17 cellular contexts compared by ENCODE assay signal in the genomic region with DNA sequence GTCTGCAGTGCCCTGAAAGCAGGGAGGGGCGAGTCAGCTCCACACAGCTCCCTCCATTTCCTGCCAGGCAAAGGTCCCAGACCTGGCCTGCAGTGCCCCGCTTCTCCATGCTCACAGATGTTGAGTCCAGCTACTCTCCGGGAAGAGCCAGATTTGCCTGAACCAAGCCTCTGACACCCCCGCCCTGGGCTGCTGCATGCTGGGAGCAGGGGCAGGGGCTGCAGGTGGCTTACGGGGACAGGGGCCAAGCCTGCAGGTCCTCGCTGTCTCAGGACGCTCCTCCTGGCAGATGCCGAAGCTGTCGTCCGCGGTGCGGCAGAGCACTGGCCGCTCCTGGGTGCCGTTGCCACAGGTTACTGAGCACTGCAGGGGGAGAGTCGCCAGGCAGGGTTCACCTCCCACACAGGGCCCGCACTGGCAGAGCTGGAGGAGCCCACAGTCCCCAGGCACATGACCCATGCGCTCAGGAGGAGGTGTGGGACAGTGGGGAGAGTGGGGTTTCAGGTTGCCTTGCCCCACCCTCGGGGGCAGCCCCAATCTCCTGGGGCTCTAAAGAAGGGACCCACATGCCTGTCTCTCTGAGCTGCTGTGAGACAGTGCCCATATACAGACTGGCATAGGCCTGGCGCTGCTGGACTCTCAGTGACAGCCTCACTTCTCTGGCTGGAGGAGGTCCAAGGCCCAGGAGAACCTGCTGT.
"Had no signal": no experiment of that assay in that cellular context is flagged by ENCODE, and none has a peak within 500 bp of the region (broad histone marks: within the 10 kb centered on the region; RNA-seq: fewer than 3 reads in every experiment).

No MANE protein-coding gene starts in this region.

- H3K27me3 ChIP-seq: adrenal gland, pancreas, sigmoid colon, upper lobe of right lung had no signal

- H3K9me3 ChIP-seq: adrenal gland, pancreas, sigmoid colon, thoracic aorta, upper lobe of right lung had no signal

- H3K4me3 Mint-ChIP-seq: neural crest cell; stimulated activated memory B cell treated with anti-CD40 and anti-IgM and Interleukin-4, amounts not matched to agents 10 μg/mL and 1 μg/mL and 100 μg/mL, for 72 hours; T-helper 17 cell had no signal

- H3K36me3 Mint-ChIP-seq: activated naive CD4-positive, alpha-beta T cell treated with anti-CD3 and anti-CD28 coated beads, Interleukin-2, amount 50 U/mL, for 72 hours; stimulated activated memory B cell treated with anti-CD40 and anti-IgM and Interleukin-4, amounts not matched to agents 10 μg/mL and 1 μg/mL and 100 μg/mL, for 72 hours had no signal

- H3K9me3 Mint-ChIP-seq: stimulated activated memory B cell treated with anti-CD40 and anti-IgM and Interleukin-4, amounts not matched to agents 10 μg/mL and 1 μg/mL and 100 μg/mL, for 72 hours had no signal

- H3K4me3 ChIP-seq: adrenal gland, pancreas, sigmoid colon, thoracic aorta, upper lobe of right lung had no signal

- H3K4me1 ChIP-seq: adrenal gland, pancreas, sigmoid colon, upper lobe of right lung had no signal

- H3K27me3 Mint-ChIP-seq: T-helper 17 cell had no signal

- DNase-seq: activated CD4-positive, alpha-beta T cell treated with anti-CD3 and anti-CD28 coated beads for 1 hour; activated CD4-positive, alpha-beta T cell treated with anti-CD3 and anti-CD28 coated beads, Interleukin-2, amount 50 U/mL, for 4 hours; activated T-cell treated with anti-CD3 and anti-CD28 coated beads, Interleukin-2, amount 50 U/mL, for 1 hour; foreskin fibroblast; left cardiac atrium; sigmoid colon; stimulated activated CD4-positive, alpha-beta T cell treated with anti-CD3 and anti-CD28 coated beads, Interleukin-4, amount 100 ng/mL, for 4 hours; T-helper 17 cell; WERI-Rb-1 had no signal

- H3K36me3 ChIP-seq: pancreas, sigmoid colon, thoracic aorta, upper lobe of right lung, WERI-Rb-1 had no signal

- H3K4me1 Mint-ChIP-seq: neural crest cell; stimulated activated memory B cell treated with anti-CD40 and anti-IgM and Interleukin-4, amounts not matched to agents 10 μg/mL and 1 μg/mL and 100 μg/mL, for 72 hours; T-helper 17 cell had no signal

- H3K27ac Mint-ChIP-seq: activated naive CD4-positive, alpha-beta T cell treated with anti-CD3 and anti-CD28 coated beads, Interleukin-2, amount 50 U/mL, for 72 hours; stimulated activated memory B cell treated with anti-CD40 and anti-IgM and Interleukin-4, amounts not matched to agents 10 μg/mL and 1 μg/mL and 100 μg/mL, for 72 hours; T-helper 17 cell had no signal

- H3K27ac ChIP-seq: adrenal gland, epithelial cell of prostate, pancreas, sigmoid colon, thoracic aorta, upper lobe of right lung, WERI-Rb-1 had no signal

- ATAC-seq: activated naive CD4-positive, alpha-beta T cell treated with anti-CD3 and anti-CD28 coated beads, Interleukin-2, amount 50 U/mL, for 72 hours; left cardiac atrium; pancreas; stimulated activated memory B cell treated with anti-CD40 and anti-IgM and Interleukin-4, amounts not matched to agents 10 μg/mL and 1 μg/mL and 100 μg/mL, for 72 hours; T-helper 17 cell; upper lobe of right lung had no signal
